ENCODE assay signal across 9 cellular contexts in genomic region chr17:5031365-5032082, GRCh38. TPM values are rescaled to one million over a fixed set of nuclear protein-coding genes. Genes with fewer than 3 reads are reported as not detected.
DNase-seq lines count a peak whose midpoint lies in the region; ATAC-seq, FAIRE-seq and TF ChIP-seq lines count a peak whose summit lies in the region.
"Had no signal": no experiment of that assay in that cellular context is flagged by ENCODE, and none has a peak within 500 bp of the region (broad histone marks: within the 10 kb centered on the region; RNA-seq: fewer than 3 reads in every experiment).

No MANE protein-coding gene starts in this region.

- H3K4me2 ChIP-seq in astrocyte (ENCODE audit: low read length): peak overlapping the region; percentile 84

- H3K79me2 ChIP-seq in astrocyte (ENCODE audit: insufficient read depth, low read length): no peaks in the 10 kb centered on the region

- no peaks in the 10 kb centered on the region for H4K20me1 ChIP-seq in astrocyte (ENCODE audit: insufficient read depth, low read length)

- H3K27ac Mint-ChIP-seq in astrocyte (ENCODE audit: unreplicated experiment): peak overlapping the region; percentile 72

- H3K4me1 ChIP-seq in astrocyte (ENCODE audit: insufficient read depth, low read length): no peaks in the 10 kb centered on the region
- no peaks in the 10 kb centered on the region for H3K4me1 ChIP-seq in rectal smooth muscle tissue (ENCODE audit: control insufficient read depth, insufficient read depth, low read length)
- H3K4me1 ChIP-seq in uterus: no peaks in the 10 kb centered on the region

- TF ChIP-seq POLR2A in uterus (IDR thresholded peaks at IDR 0.05): no peak

- intact Hi-C loops in uterus (cut with DNase I; ENCODE audit: low total_unique reads): no loop called here

- H3K4me3 ChIP-seq in astrocyte (ENCODE audit: insufficient read depth, low read depth, low read length) (peak overlapping the region; percentile 50), rectal smooth muscle tissue (ENCODE audit: low read length) (peak overlapping the region; percentile 48), uterus (peak overlapping the region; percentile 23 to 51)

- no peaks in the 10 kb centered on the region for H3K27me3 ChIP-seq in astrocyte (ENCODE audit: insufficient read depth, low read length)
- H3K27me3 ChIP-seq in rectal smooth muscle tissue (ENCODE audit: control insufficient read depth, insufficient read depth, low read length): peaks cover 2% of the 10 kb centered on the region
- no peaks in the 10 kb centered on the region for H3K27me3 ChIP-seq in uterus

- H3K9me3 ChIP-seq in astrocyte (ENCODE audit: insufficient read depth, low read depth, low read length) (no peaks in the 10 kb centered on the region), uterus (no peaks in the 10 kb centered on the region)

- H3K4me3 Mint-ChIP-seq in astrocyte (ENCODE audit: unreplicated experiment): peak overlapping the region; percentile 78

- peak overlapping the region; percentile 46 for H3K9ac ChIP-seq in astrocyte (ENCODE audit: low read length)
- H3K9ac ChIP-seq in rectal smooth muscle tissue (ENCODE audit: low read length): no peak overlapping the region

- H3K36me3 ChIP-seq in astrocyte (ENCODE audit: insufficient read depth, low read length) (no peaks in the 10 kb centered on the region), rectal smooth muscle tissue (ENCODE audit: control insufficient read depth, insufficient read depth, low read length) (no peaks in the 10 kb centered on the region), uterus (no peaks in the 10 kb centered on the region)

- DNase-seq in CMK (ENCODE audit: low read depth) (peak; percentile 54), NCI-H1092 (lab: John Stamatoyannopoulos, UW) (peak; percentile 55), T-helper 22 cell (ENCODE audit: low read depth) (peak; percentile 62), astrocyte (ENCODE audit: low read depth) (peak; percentile 47), hippocampal formation (lab: John Stamatoyannopoulos, UW) (peak; percentile 50 to 60), uterus (peak; percentile 80 to 83)

- H3K27me3 Mint-ChIP-seq in astrocyte (ENCODE audit: low read depth, unreplicated experiment): peaks cover 15% of the 10 kb centered on the region

- no peaks in the 10 kb centered on the region for H3K4me1 Mint-ChIP-seq in astrocyte (ENCODE audit: low read depth, unreplicated experiment)

- H2AFZ ChIP-seq in astrocyte (ENCODE audit: low read depth, low read length): peak overlapping the region; percentile 67

- no peak overlapping the region for H3K27ac ChIP-seq in astrocyte (ENCODE audit: low read depth, low read length)
- no peak overlapping the region for H3K27ac ChIP-seq in rectal smooth muscle tissue (ENCODE audit: low read depth, low read length)
- H3K27ac ChIP-seq in uterus: peak overlapping the region; percentile 56 to 73

- H3K36me3 Mint-ChIP-seq in astrocyte (ENCODE audit: low read depth, unreplicated experiment): no peaks in the 10 kb centered on the region

- FAIRE-seq in astrocyte (lab: Jason Lieb, UNC): no peak
- FAIRE-seq: endometrium had no signal

- peak; percentile 69 for ATAC-seq in GM21619 (IDR thresholded peaks at IDR 0.05; ENCODE audit: unreplicated experiment)

- H3K9me3 Mint-ChIP-seq in astrocyte (ENCODE audit: unreplicated experiment): no peaks in the 10 kb centered on the region

- TF ChIP-seq CTCF in astrocyte (IDR thresholded peaks at IDR 0.05; ENCODE audit: insufficient read depth, low read depth, low read length): peak; percentile 60
- peak; percentile 82 to 92 (median 89) for TF ChIP-seq CTCF in uterus (IDR thresholded peaks at IDR 0.05)

RNA-seq across cellular contexts. Expression of gene SLC52A1, which starts 3.7 kb away (rescaled TPM):
- not detected in 2 replicates for total RNA-seq in astrocyte
- under 1 TPM in 1 of 4 donors, not detected in 3; 0.55 TPM for total RNA-seq in uterus

RNA-seq across cellular contexts. Expression of gene KIF1C, which starts 33.8 kb away (rescaled TPM):
- total RNA-seq in astrocyte: 94.8 and 109 TPM in 2 replicates
- total RNA-seq in uterus: 100 to 1,000 TPM in 1 of 4 donors, 10 to 100 TPM in 3; 22.9 to 140 (median 30.5) TPM

RNA-seq across cellular contexts. Expression of gene INCA1, which starts 34.2 kb away (rescaled TPM):
- total RNA-seq in astrocyte (0.82 and 1.7 TPM in 2 replicates), uterus (1 to 10 TPM in 1 of 4 donors, not detected in 3; 3.4 TPM)

RNA-seq across cellular contexts. Expression of gene CAMTA2, which starts 44.0 kb away (rescaled TPM):
- total RNA-seq in astrocyte (43.1 and 44.3 TPM in 2 replicates), uterus (10 to 100 TPM in 3 of 4 donors, 1 to 10 TPM in 1; 7.3 to 80.8 (median 12.7) TPM)

RNA-seq across cellular contexts. Expression of gene ZFP3, which starts 46.7 kb away (rescaled TPM):
- total RNA-seq in astrocyte: not detected in 2 replicates
- total RNA-seq in uterus: 1 to 10 TPM; 1.5 to 8.6 (median 5.3) TPM

Comparison
In these comparisons a context has a peak if more than half of its experiments do, and no peak if none do; other contexts are left out.
1. H3K27ac ChIP-seq: peak in uterus (2 of 2); none in astrocyte (single experiment) and rectal smooth muscle tissue (single experiment).
2. Peak in every context shown above with its lines, with median percentiles within 50 percentile points of each other: DNase-seq and H3K4me3 ChIP-seq.